39 cellular contexts compared by ENCODE assay signal in the genomic region with DNA sequence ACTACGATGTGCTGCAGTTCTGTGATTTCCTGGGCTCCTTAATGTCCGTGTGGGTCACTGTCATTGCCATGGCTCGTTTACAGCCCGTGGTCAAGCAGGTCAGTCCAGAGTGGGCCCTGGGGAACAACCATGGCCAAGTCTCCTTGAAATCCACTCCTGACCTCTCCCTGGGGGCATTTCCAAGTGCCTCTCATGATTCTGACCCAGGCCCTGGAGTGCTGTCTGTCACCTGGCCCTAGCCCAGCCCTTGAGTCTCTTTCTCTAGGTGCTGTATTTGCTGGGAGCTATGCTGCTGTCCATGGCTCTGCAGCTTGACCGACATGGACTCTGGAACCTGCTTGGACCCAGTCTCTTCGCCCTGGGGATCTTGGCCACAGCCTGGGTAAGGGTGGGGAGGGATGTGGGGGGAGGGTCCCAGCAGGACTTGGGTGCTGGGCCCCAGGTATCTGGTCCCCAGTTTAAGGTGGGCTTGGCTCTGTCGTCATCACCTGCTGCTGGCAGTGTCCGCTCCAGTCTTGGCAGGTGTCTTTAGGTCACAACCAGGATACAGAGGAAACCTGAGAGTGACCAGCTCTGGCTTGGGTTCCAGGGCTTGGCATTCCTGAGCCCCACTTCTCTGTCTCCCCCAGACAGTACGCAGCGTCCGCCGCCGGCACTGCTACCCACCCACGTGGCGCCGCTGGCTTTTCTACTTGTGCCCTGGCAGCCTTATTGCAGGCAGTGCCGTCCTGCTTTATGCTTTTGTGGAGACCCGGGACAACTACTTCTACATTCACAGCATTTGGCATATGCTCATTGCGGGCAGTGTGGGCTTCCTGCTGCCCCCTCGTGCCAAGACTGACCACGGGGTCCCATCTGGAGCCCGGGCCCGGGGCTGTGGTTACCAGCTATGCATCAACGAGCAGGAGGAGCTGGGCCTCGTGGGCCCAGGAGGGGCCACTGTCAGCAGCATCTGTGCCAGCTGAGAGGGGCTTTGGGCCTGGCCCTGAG. TPM values are rescaled to one million over a fixed set of nuclear protein-coding genes. Genes with fewer than 3 reads are reported as not detected.
DNase-seq lines count a peak whose midpoint lies in the region; FAIRE-seq and TF ChIP-seq lines count a peak whose summit lies in the region.
"Had no signal": no experiment of that assay in that cellular context is flagged by ENCODE, and none has a peak within 500 bp of the region (broad histone marks: within the 10 kb centered on the region; RNA-seq: fewer than 3 reads in every experiment).

No MANE protein-coding gene starts in this region.

- no peak overlapping the region for H3K27ac Mint-ChIP-seq in osteocyte (ENCODE audit: unreplicated experiment)
- H3K27ac Mint-ChIP-seq: activated naive CD4-positive, alpha-beta T cell treated with anti-CD3 and anti-CD28 coated beads for 36 hours; HFFc6; stimulated activated naive CD8-positive, alpha-beta T cell treated with anti-CD3 and anti-CD28 coated beads, Interleukin-15, amount 100 ng/mL, for 72 hours had no signal

- peak; percentile 45 for DNase-seq in activated CD8-positive, alpha-beta memory T cell treated with anti-CD3 and anti-CD28 coated beads for 24 hours
- no peak for DNase-seq in activated CD8-positive, alpha-beta memory T cell treated with anti-CD3 and anti-CD28 coated beads, Interleukin-2, amount 50 U/mL, for 4 hours
- peak; percentile 37 for DNase-seq in ecto neural progenitor cell (ENCODE audit: low spot score)
- DNase-seq in osteocyte (ENCODE audit: extremely low spot score, unreplicated experiment), result peak; percentile 84
- peak; percentile 83 to 92 for DNase-seq in vagina (ENCODE audit: extremely low spot score in 2 of 2)
- no peak for DNase-seq in HTR-8/SVneo (ENCODE audit: insufficient read length, low spot score)
- DNase-seq in BE2C, result no peak
- DNase-seq in activated naive CD4-positive, alpha-beta T cell treated with Interleukin-2 at 50 U/mL for 16 hours, result no peak
- DNase-seq: activated CD4-positive, alpha-beta T cell treated with anti-CD3 and anti-CD28 coated beads for 48 hours; activated naive CD4-positive, alpha-beta T cell treated with anti-CD3 and anti-CD28 coated beads for 36 hours; activated T-cell treated with anti-CD3 and anti-CD28 coated beads, Interleukin-2, amount 50 U/mL, for 4 hours; body of pancreas; Calu3; CD4-positive, CD25-positive, alpha-beta regulatory T cell; cerebellar nuclear complex; DND-41; GF-D8; GM23248; HFFc6; hippocampal formation; KBM-7; mammary epithelial cell; NCI-H1092 treated with DMSO at 0.1 percent for 48 hours; NCI-H187; NCI-H2171; NCI-H510A had no signal

- peaks cover 23% of the 10 kb centered on the region for H3K36me3 Mint-ChIP-seq in osteocyte (ENCODE audit: unreplicated experiment)

- no peaks in the 10 kb centered on the region for H3K4me1 Mint-ChIP-seq in osteocyte (ENCODE audit: unreplicated experiment)
- H3K4me1 Mint-ChIP-seq: neural crest cell had no signal

- TF ChIP-seq POLR2A in vagina (IDR thresholded peaks at IDR 0.05), result no peak

- no peak for TF ChIP-seq CTCF in osteocyte (IDR thresholded peaks at IDR 0.05)
- no peak for TF ChIP-seq CTCF in vagina (IDR thresholded peaks at IDR 0.05)
- no peak for TF ChIP-seq CTCF in BE2C (IDR thresholded peaks at IDR 0.05; ENCODE audit: low read depth, low read length)

- H3K4me3 ChIP-seq in vagina (no peak overlapping the region), BE2C (ENCODE audit: low read depth, low read length) (no peak overlapping the region)
- H3K4me3 ChIP-seq: body of pancreas, gastroesophageal sphincter, GM23248, right atrium auricular region, SJSA1 had no signal

- H3K4me1 ChIP-seq in vagina (no peaks in the 10 kb centered on the region), BE2C (no peaks in the 10 kb centered on the region; the same call in 1 of the 2 replicates)
- H3K4me1 ChIP-seq: body of pancreas, parathyroid adenoma, SJSA1 had no signal

- H3K27me3 ChIP-seq in vagina (no peaks in the 10 kb centered on the region), BE2C (no peaks in the 10 kb centered on the region)
- H3K27me3 ChIP-seq: body of pancreas, gastroesophageal sphincter, right atrium auricular region, SJSA1 had no signal

- no peak overlapping the region for H3K27ac ChIP-seq in vagina
- H3K27ac ChIP-seq: 22Rv1, body of pancreas, gastroesophageal sphincter, GM23248, parathyroid adenoma, right atrium auricular region, SJSA1 had no signal

- no peaks in the 10 kb centered on the region for H3K9me3 Mint-ChIP-seq in osteocyte (ENCODE audit: unreplicated experiment)
- H3K9me3 Mint-ChIP-seq: activated naive CD4-positive, alpha-beta T cell treated with anti-CD3 and anti-CD28 coated beads for 36 hours; activated T-cell treated with anti-CD3 and anti-CD28 coated beads, Interleukin-2, amount 50 U/mL, for 4 hours; CD4-positive, CD25-positive, alpha-beta regulatory T cell; HFFc6; neural crest cell; stimulated activated naive CD8-positive, alpha-beta T cell treated with anti-CD3 and anti-CD28 coated beads, Interleukin-15, amount 100 ng/mL, for 72 hours had no signal

- no peaks in the 10 kb centered on the region for H3K27me3 Mint-ChIP-seq in osteocyte (ENCODE audit: unreplicated experiment)
- H3K27me3 Mint-ChIP-seq: stimulated activated naive CD8-positive, alpha-beta T cell treated with anti-CD3 and anti-CD28 coated beads, Interleukin-15, amount 100 ng/mL, for 72 hours had no signal

- intact Hi-C loops in vagina (cut with DNase I), result no loop called here

- H3K4me3 Mint-ChIP-seq in osteocyte (ENCODE audit: unreplicated experiment), result no peak overlapping the region
- H3K4me3 Mint-ChIP-seq: activated naive CD4-positive, alpha-beta T cell treated with anti-CD3 and anti-CD28 coated beads for 36 hours; activated T-cell treated with anti-CD3 and anti-CD28 coated beads, Interleukin-2, amount 50 U/mL, for 4 hours; CD4-positive, CD25-positive, alpha-beta regulatory T cell; HFFc6; neural crest cell; stimulated activated naive CD8-positive, alpha-beta T cell treated with anti-CD3 and anti-CD28 coated beads, Interleukin-15, amount 100 ng/mL, for 72 hours had no signal

- H3K9me3 ChIP-seq in vagina, result no peaks in the 10 kb centered on the region
- no peaks in the 10 kb centered on the region for H3K9me3 ChIP-seq in BE2C
- H3K9me3 ChIP-seq: body of pancreas, gastroesophageal sphincter, right atrium auricular region, SJSA1 had no signal

- H3K36me3 ChIP-seq in vagina (no peaks in the 10 kb centered on the region), BE2C (no peaks in the 10 kb centered on the region)
- H3K36me3 ChIP-seq: SJSA1 had no signal

- FAIRE-seq in HTR-8/SVneo (lab: Jason Lieb, UNC), result no peak

RNA-seq across cellular contexts. Expression of a gene that starts 17.0 kb away (rescaled TPM):
- not detected in 2 replicates for total RNA-seq in osteocyte
- total RNA-seq in vagina, result not detected
- polyA plus RNA-seq in BE2C (2012; ENCODE audit: insufficient read depth, insufficient read length, low read depth), result not detected
- total RNA-seq: activated CD8-positive, alpha-beta memory T cell treated with anti-CD3 and anti-CD28 coated beads for 36 hours; activated naive CD4-positive, alpha-beta T cell treated with anti-CD3 and anti-CD28 coated beads for 36 hours; activated T-cell treated with anti-CD3 and anti-CD28 coated beads, Interleukin-2, amount 50 U/mL, for 4 hours; body of pancreas; Calu3; CD4-positive, CD25-positive, alpha-beta regulatory T cell; fibroblast of lung; gastroesophageal sphincter; GM23248; HFFc6; HT1080; mammary epithelial cell; MCF 10A; neural crest cell; right atrium auricular region; RPMI7951; SJSA1 had no signal
- polyA plus RNA-seq: CD4-positive, CD25-positive, alpha-beta regulatory T cell; fibroblast of lung; GM23248; mammary epithelial cell; thymus had no signal

RNA-seq across cellular contexts. Expression of a gene that starts 24.1 kb away (rescaled TPM):
- 25.6 and 29.9 TPM in 2 replicates for total RNA-seq in osteocyte
- 11.3 TPM for total RNA-seq in vagina
- polyA plus RNA-seq in BE2C (2012; ENCODE audit: insufficient read depth, insufficient read length, low read depth), result 3.4 TPM

RNA-seq across cellular contexts. Expression of a gene that starts 24.6 kb away (rescaled TPM):
- total RNA-seq in osteocyte (not detected in 2 replicates), vagina (not detected)
- not detected for polyA plus RNA-seq in BE2C (2012; ENCODE audit: insufficient read depth, insufficient read length, low read depth)
- total RNA-seq: activated CD8-positive, alpha-beta memory T cell treated with anti-CD3 and anti-CD28 coated beads for 36 hours; activated naive CD4-positive, alpha-beta T cell treated with anti-CD3 and anti-CD28 coated beads for 36 hours; activated T-cell treated with anti-CD3 and anti-CD28 coated beads, Interleukin-2, amount 50 U/mL, for 4 hours; Calu3; CD4-positive, CD25-positive, alpha-beta regulatory T cell; fibroblast of lung; gastroesophageal sphincter; GM23248; HFFc6; HT1080; mammary epithelial cell; MCF 10A; right atrium auricular region; RPMI7951; SJSA1 had no signal
- polyA plus RNA-seq: fibroblast of lung, GM23248, mammary epithelial cell had no signal

RNA-seq across cellular contexts. Expression of a gene that starts 38.3 kb away (rescaled TPM):
- total RNA-seq in osteocyte (35.4 and 36.0 TPM in 2 replicates), vagina (24.1 TPM)
- polyA plus RNA-seq in BE2C (2012; ENCODE audit: insufficient read depth, insufficient read length, low read depth), result 52.8 TPM

RNA-seq across cellular contexts. Expression of a gene that starts 41.1 kb away (rescaled TPM):
- total RNA-seq in osteocyte (2.4 TPM in 2 replicates), vagina (not detected)
- 1.7 TPM for polyA plus RNA-seq in BE2C (2012; ENCODE audit: insufficient read depth, insufficient read length, low read depth)

Comparison
In these comparisons a context has a peak if more than half of its experiments do, and no peak if none do; other contexts are left out.
1. DNase-seq: peak in activated CD8-positive, alpha-beta memory T cell treated with anti-CD3 and anti-CD28 coated beads for 24 hours (single experiment), ecto neural progenitor cell (single experiment), osteocyte (single experiment) and vagina (2 of 2); none in activated CD8-positive, alpha-beta memory T cell treated with anti-CD3 and anti-CD28 coated beads, Interleukin-2, amount 50 U/mL, for 4 hours (single experiment), HTR-8/SVneo (single experiment), BE2C (single experiment) and activated naive CD4-positive, alpha-beta T cell treated with Interleukin-2 at 50 U/mL for 16 hours (single experiment).